ENCODE assay signal across 6 cellular contexts in the genomic region with DNA sequence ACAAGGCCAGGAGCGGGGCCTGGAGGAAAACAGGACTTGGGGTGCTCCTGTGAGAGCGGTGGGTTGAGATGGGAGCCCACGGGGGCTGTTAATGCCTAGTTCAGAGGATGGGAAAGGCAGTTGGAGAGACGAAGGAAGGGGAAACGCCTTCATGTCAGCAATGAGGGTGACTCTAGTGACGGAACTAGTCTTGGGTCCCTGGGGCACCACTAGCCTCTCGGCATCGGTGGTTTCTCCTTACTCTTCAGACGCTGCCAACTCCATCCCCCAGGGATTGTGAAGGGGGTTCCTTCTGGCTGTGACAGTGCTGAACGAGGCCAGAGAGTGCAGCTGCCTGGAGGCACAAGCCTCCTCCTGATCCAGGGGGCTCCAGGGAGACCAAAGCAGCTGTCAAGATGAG. TPM values are rescaled to one million over a fixed set of nuclear protein-coding genes. Genes with fewer than 3 reads are reported as not detected.
DNase-seq lines count a peak whose midpoint lies in the region; ATAC-seq, FAIRE-seq and TF ChIP-seq lines count a peak whose summit lies in the region.

No MANE protein-coding gene starts in this region.

- peaks cover 40% of the 10 kb centered on the region in 3 donors for H3K4me1 Mint-ChIP-seq in naive B cell

- peak; percentile 66 for FAIRE-seq in GM18507 (lab: Jason Lieb, UNC)

- peak overlapping the region; percentile 83 to 96 (median 94) for H3K4me3 Mint-ChIP-seq in naive B cell

- DNase-seq in GM18507 (ENCODE audit: extremely low spot score, insufficient read length, low read depth) (no peak), astrocyte of the cerebellum (ENCODE audit: low read depth) (no peak), naive B cell (no peak)

- peak overlapping the region; percentile 92 to 96 (median 96) for H3K27ac Mint-ChIP-seq in naive B cell

- no peak for TF ChIP-seq CTCF in astrocyte of the cerebellum (IDR thresholded peaks at IDR 0.05; ENCODE audit: low read depth, low read length, missing control alignments)

- no peaks in the 10 kb centered on the region for H3K36me3 Mint-ChIP-seq in naive B cell

- H3K4me3 ChIP-seq in astrocyte of the cerebellum (ENCODE audit: low read depth, low read length): peak overlapping the region; percentile 86

- in situ Hi-C loops in astrocyte of the cerebellum (cut with HindIII; ENCODE audit: low sequenced_read_pairs): no loop called here

- H3K27me3 Mint-ChIP-seq in naive B cell: no peaks in the 10 kb centered on the region

- peak; percentile 44 to 62 for ATAC-seq in naive B cell (ENCODE audit: low read depth in 2 of 2)
- no peak for ATAC-seq in HG03520 (IDR thresholded peaks at IDR 0.05; ENCODE audit: unreplicated experiment)
- no peak for ATAC-seq in HG02763 (IDR thresholded peaks at IDR 0.05; ENCODE audit: unreplicated experiment)
- ATAC-seq in GM18907 (IDR thresholded peaks at IDR 0.05; ENCODE audit: unreplicated experiment): no peak

- H3K9me3 Mint-ChIP-seq in naive B cell: no peaks in the 10 kb centered on the region

RNA-seq across cellular contexts. Expression of gene CAMTA2, which starts 0.7 kb away (rescaled TPM):
- 10 to 100 TPM in 1 of 6 donors, 1 to 10 TPM in 5; 3.3 to 16.7 (median 5.2) TPM for polyA plus RNA-seq in naive B cell (ENCODE audit: low read depth in 6 of 6)

RNA-seq across cellular contexts. Expression of gene INCA1, which starts 9.2 kb away (rescaled TPM):
- polyA plus RNA-seq in naive B cell (ENCODE audit: low read depth in 6 of 6): under 1 TPM in 3 of 6 donors, not detected in 3; 0.40 to 0.98 (median 0.41) TPM

RNA-seq across cellular contexts. Expression of gene KIF1C, which starts 9.6 kb away (rescaled TPM):
- polyA plus RNA-seq in naive B cell (ENCODE audit: low read depth in 6 of 6): 1 to 10 TPM in 3 of 6 donors, under 1 TPM in 2, not detected in 1; 0.16 to 3.6 (median 2.0) TPM

RNA-seq across cellular contexts. Expression of gene SPAG7, which starts 20.6 kb away (rescaled TPM):
- polyA plus RNA-seq in naive B cell (ENCODE audit: low read depth in 6 of 6): 100 to 1,000 TPM in 3 of 6 donors, 10 to 100 TPM in 3; 92.4 to 171 (median 104) TPM

RNA-seq across cellular contexts. Expression of gene ENO3, which starts 37.2 kb away (rescaled TPM):
- polyA plus RNA-seq in naive B cell (ENCODE audit: low read depth in 6 of 6): 1 to 10 TPM in 4 of 6 donors, under 1 TPM in 1, not detected in 1; 0.79 to 3.2 (median 1.2) TPM

Comparison
In these comparisons a context has a peak if more than half of its experiments do, and no peak if none do; other contexts are left out.
1. ATAC-seq: peak in naive B cell (2 of 2); none in HG03520 (single experiment), HG02763 (single experiment) and GM18907 (single experiment).